32 cellular contexts compared by ENCODE assay signal in genomic region chr15:68470049-68470738, GRCh38. TPM values are rescaled to one million over a fixed set of nuclear protein-coding genes. Genes with fewer than 3 reads are reported as not detected.
A peak's percentile ranks its signal among the peaks of the same experiment; 100 is the strongest.
DNase-seq lines count a peak whose midpoint lies in the region; ATAC-seq, FAIRE-seq and TF ChIP-seq lines count a peak whose summit lies in the region.
"Had no signal": no experiment of that assay in that cellular context is flagged by ENCODE, and none has a peak within 500 bp of the region (broad histone marks: within the 10 kb centered on the region; RNA-seq: fewer than 3 reads in every experiment).

No MANE protein-coding gene starts in this region.

- peak overlapping the region; percentile 77 for H3K27ac ChIP-seq in C4-2B
- H3K27ac ChIP-seq in SK-N-SH (ENCODE audit: low read depth in 2 of 2, low read length in 1 of 2), result peak overlapping the region in 1 of 2 experiments; percentile 54; a peak in 1 of 4 replicates
- no peak overlapping the region for H3K27ac ChIP-seq in breast epithelium
- H3K27ac ChIP-seq: colonic mucosa, epithelial cell of prostate, left ventricle myocardium inferior, ovary, suprapubic skin had no signal

- H3K27ac Mint-ChIP-seq in stimulated activated effector memory CD8-positive, alpha-beta T cell treated with anti-CD3 and anti-CD28 coated beads, Interleukin-12 subunit alpha, Interleukin-12 subunit beta, amount 100 ng/mL, for 72 hours, result no peak overlapping the region
- H3K27ac Mint-ChIP-seq: activated CD4-positive, alpha-beta T cell treated with anti-CD3 and anti-CD28 coated beads for 36 hours; activated T-helper 2 cell treated with anti-CD3 and anti-CD28 coated beads, Interferon-gamma antibody, Interleukin-2, Interleukin-4, amounts not matched to agents 10 μg/mL and 5 μg/mL and 100 μg/mL, durations not matched to agents 14 hours and 24 hours and 36 hours; CD8-positive, alpha-beta memory T cell; nephron; T-helper 2 cell treated with Interferon-gamma antibody and Interleukin-4, amounts not matched to agents 5 μg/mL and 100 μg/mL, for 36 hours had no signal

- POLR2A ChIA-PET in SK-N-SH (lab: Yijun Ruan, JAX), result no interaction called here

- no peaks in the 10 kb centered on the region for H3K4me1 Mint-ChIP-seq in stimulated activated effector memory CD8-positive, alpha-beta T cell treated with anti-CD3 and anti-CD28 coated beads, Interleukin-12 subunit alpha, Interleukin-12 subunit beta, amount 100 ng/mL, for 72 hours
- H3K4me1 Mint-ChIP-seq: activated CD4-positive, alpha-beta T cell treated with anti-CD3 and anti-CD28 coated beads for 36 hours; CD8-positive, alpha-beta memory T cell had no signal

- no peak for TF ChIP-seq POLR2A in breast epithelium (IDR thresholded peaks at IDR 0.05)

- H3K79me2 ChIP-seq in SK-N-SH (ENCODE audit: insufficient read depth), result no peaks in the 10 kb centered on the region

- TF ChIP-seq RAD21 in SK-N-SH (IDR thresholded peaks at IDR 0.05; ENCODE audit: low read length), result no peak

- no peaks in the 10 kb centered on the region for H3K9me3 ChIP-seq in SK-N-SH
- no peaks in the 10 kb centered on the region for H3K9me3 ChIP-seq in breast epithelium
- H3K9me3 ChIP-seq: BE2C, colonic mucosa, left ventricle myocardium inferior, ovary, suprapubic skin had no signal

- H3K36me3 Mint-ChIP-seq in stimulated activated effector memory CD8-positive, alpha-beta T cell treated with anti-CD3 and anti-CD28 coated beads, Interleukin-12 subunit alpha, Interleukin-12 subunit beta, amount 100 ng/mL, for 72 hours, result no peaks in the 10 kb centered on the region
- H3K36me3 Mint-ChIP-seq: CD8-positive, alpha-beta memory T cell had no signal

- no peak for FAIRE-seq in frontal cortex (lab: Jason Lieb, UNC)
- FAIRE-seq: GM12892, islet of Langerhans, small intestine had no signal

- H3K4me3 ChIP-seq in SK-N-SH (ENCODE audit: low read depth in 2 of 2, low read length in 1 of 2) (no peak overlapping the region), choroid plexus epithelial cell (ENCODE audit: low read depth, low read length) (no peak overlapping the region), breast epithelium (no peak overlapping the region)
- H3K4me3 ChIP-seq: colonic mucosa, left ventricle myocardium inferior, ovary, suprapubic skin had no signal

- intact Hi-C loops in breast epithelium (cut with DNase I; ENCODE audit: low total_unique reads), result no loop called here

- ATAC-seq in stimulated activated effector memory CD8-positive, alpha-beta T cell treated with anti-CD3 and anti-CD28 coated beads, Interleukin-12 subunit alpha, Interleukin-12 subunit beta, amount 100 ng/mL, for 72 hours, result peak; percentile 15
- ATAC-seq: activated CD4-positive, alpha-beta T cell treated with anti-CD3 and anti-CD28 coated beads for 36 hours had no signal

- no peak for TF ChIP-seq EP300 in SK-N-SH (IDR thresholded peaks at IDR 0.05; ENCODE audit: borderline replicate concordance in 1 of 2, low read depth in 1 of 2, low read length in 1 of 2)

- H3K9me3 Mint-ChIP-seq in stimulated activated effector memory CD8-positive, alpha-beta T cell treated with anti-CD3 and anti-CD28 coated beads, Interleukin-12 subunit alpha, Interleukin-12 subunit beta, amount 100 ng/mL, for 72 hours, result no peaks in the 10 kb centered on the region
- H3K9me3 Mint-ChIP-seq: activated T-helper 2 cell treated with anti-CD3 and anti-CD28 coated beads, Interferon-gamma antibody, Interleukin-2, Interleukin-4, amounts not matched to agents 10 μg/mL and 5 μg/mL and 100 μg/mL, durations not matched to agents 14 hours and 24 hours and 36 hours; CD8-positive, alpha-beta memory T cell; nephron; T-helper 2 cell treated with Interferon-gamma antibody and Interleukin-4, amounts not matched to agents 5 μg/mL and 100 μg/mL, for 36 hours had no signal

- no peaks in the 10 kb centered on the region for H3F3A ChIP-seq in SK-N-SH (replicated peaks; ENCODE audit: insufficient read depth)

- TF ChIP-seq CTCF in C4-2B (conservative IDR thresholded peaks at IDR 0.05) (no peak; the same call in 1 of the 2 replicates), SK-N-SH (IDR thresholded peaks at IDR 0.05) (no peak), choroid plexus epithelial cell (conservative IDR thresholded peaks at IDR 0.05; ENCODE audit: low read depth, low read length) (peak; percentile 1), breast epithelium (IDR thresholded peaks at IDR 0.05) (no peak)

- H3K27me3 ChIP-seq in SK-N-SH (ENCODE audit: insufficient read depth), result no peaks in the 10 kb centered on the region
- no peaks in the 10 kb centered on the region for H3K27me3 ChIP-seq in breast epithelium
- H3K27me3 ChIP-seq: BE2C, colonic mucosa, ovary, suprapubic skin had no signal

- H3K4me1 ChIP-seq in SK-N-SH (ENCODE audit: control insufficient read depth in 1 of 2, insufficient read depth in 2 of 2, low read depth in 1 of 2, low read length in 1 of 2), result peaks cover 7 to 26% of the 10 kb centered on the region in 2 experiments; a peak in 3 of 4 replicates
- H3K4me1 ChIP-seq in breast epithelium, result no peaks in the 10 kb centered on the region
- H3K4me1 ChIP-seq: colonic mucosa, left ventricle myocardium inferior had no signal

- no peak overlapping the region for H3K9ac ChIP-seq in SK-N-SH

- H3K9me2 ChIP-seq in SK-N-SH, result no peaks in the 10 kb centered on the region

- CTCF ChIA-PET in SK-N-SH (lab: Yijun Ruan, JAX), result interaction anchor here (1.1 to 1.5 kb wide), 3 partner anchors 16 to 204 kb away, joined by 3 to 4 read pairs (median 3); no protein-coding TSS in a partner anchor

- H4K20me1 ChIP-seq in SK-N-SH (ENCODE audit: insufficient read depth), result no peaks in the 10 kb centered on the region

- DNase-seq in SK-N-SH (no peak), choroid plexus epithelial cell (ENCODE audit: low read depth) (no peak), frontal cortex (ENCODE audit: low spot score in 2 of 2) (no peak), COR-L47 (lab: John Stamatoyannopoulos, UW) (no peak), breast epithelium (ENCODE audit: low spot score in 2 of 2) (no peak), dermis blood vessel endothelial cell (no peak)
- DNase-seq in stimulated activated effector memory CD8-positive, alpha-beta T cell treated with anti-CD3 and anti-CD28 coated beads, Interleukin-12 subunit alpha, Interleukin-12 subunit beta, amount 100 ng/mL, for 72 hours (ENCODE audit: low spot score in 2 of 2), result no peak
- DNase-seq: activated CD4-positive, alpha-beta T cell treated with anti-CD3 and anti-CD28 coated beads for 36 hours; activated naive CD4-positive, alpha-beta T cell treated with anti-CD3 and anti-CD28 coated beads, Interleukin-2, amount 50 U/mL, for 16 hours; BE2C; CD8-positive, alpha-beta memory T cell; colonic mucosa; DMS153; effector memory CD4-positive, alpha-beta T cell; H7; left ventricle myocardium inferior; NCI-H1417 treated with DMSO at 0.1 percent for 48 hours; NCI-H2029 treated with DMSO at 0.1 percent for 48 hours; NCI-H2227 treated with DMSO at 0.1 percent for 48 hours; NCI-H526; OCI-M1; ovary; small intestine; stimulated activated naive CD4-positive, alpha-beta T cell treated with Interleukin-2 at 50 U/mL for 16 hours had no signal

- no peak overlapping the region for H2AFZ ChIP-seq in SK-N-SH (ENCODE audit: low read depth)

- H3K36me3 ChIP-seq in SK-N-SH (replicated peaks in 1 of 2; ENCODE audit: control insufficient read depth in 1 of 2, insufficient read depth in 2 of 2, low read length in 1 of 2), result no peaks in the 10 kb centered on the region
- no peaks in the 10 kb centered on the region for H3K36me3 ChIP-seq in breast epithelium
- H3K36me3 ChIP-seq: BE2C, colonic mucosa, left ventricle myocardium inferior, ovary, suprapubic skin had no signal

- H3K4me2 ChIP-seq in SK-N-SH, result peak overlapping the region; percentile 41; the same call in 1 of the 2 replicates

- no peak overlapping the region for H3K4me3 Mint-ChIP-seq in stimulated activated effector memory CD8-positive, alpha-beta T cell treated with anti-CD3 and anti-CD28 coated beads, Interleukin-12 subunit alpha, Interleukin-12 subunit beta, amount 100 ng/mL, for 72 hours
- H3K4me3 Mint-ChIP-seq: activated CD4-positive, alpha-beta T cell treated with anti-CD3 and anti-CD28 coated beads for 36 hours; CD8-positive, alpha-beta memory T cell; nephron; T-helper 2 cell treated with Interferon-gamma antibody and Interleukin-4, amounts not matched to agents 5 μg/mL and 100 μg/mL, for 36 hours had no signal

- WGBS in SK-N-SH (ENCODE audit: low lambda C conversion rate), result 81% methylated on average over 10 of the region's 14 CpGs

TF ChIP-seq in SK-N-SH, 30 proteins besides CTCF, POLR2A, EP300 and RAD21 (continues in another document):
- TF ChIP-seq CHD2 (IDR thresholded peaks at IDR 0.05; ENCODE audit: low read length, partially characterized antibody) (no peak), TCF12 (IDR thresholded peaks at IDR 0.05) (no peak; the same call in 1 of the 2 replicates), RXRA (IDR thresholded peaks at IDR 0.05; ENCODE audit: borderline replicate concordance, low read depth) (no peak), MEF2A (IDR thresholded peaks at IDR 0.05; ENCODE audit: borderline replicate concordance, low read depth) (no peak), JUND (IDR thresholded peaks at IDR 0.05) (no peak), MXI1 (IDR thresholded peaks at IDR 0.05; ENCODE audit: low read depth, low read length) (no peak)
- TF ChIP-seq, protein P1, sequence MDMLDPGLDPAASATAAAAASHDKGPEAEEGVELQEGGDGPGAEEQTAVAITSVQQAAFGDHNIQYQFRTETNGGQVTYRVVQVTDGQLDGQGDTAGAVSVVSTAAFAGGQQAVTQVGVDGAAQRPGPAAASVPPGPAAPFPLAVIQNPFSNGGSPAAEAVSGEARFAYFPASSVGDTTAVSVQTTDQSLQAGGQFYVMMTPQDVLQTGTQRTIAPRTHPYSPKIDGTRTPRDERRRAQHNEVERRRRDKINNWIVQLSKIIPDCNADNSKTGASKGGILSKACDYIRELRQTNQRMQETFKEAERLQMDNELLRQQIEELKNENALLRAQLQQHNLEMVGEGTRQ (IDR thresholded peaks at IDR 0.05; ENCODE audit: borderline replicate concordance, low read depth, low read length), result no peak
- TF ChIP-seq, protein P2, sequence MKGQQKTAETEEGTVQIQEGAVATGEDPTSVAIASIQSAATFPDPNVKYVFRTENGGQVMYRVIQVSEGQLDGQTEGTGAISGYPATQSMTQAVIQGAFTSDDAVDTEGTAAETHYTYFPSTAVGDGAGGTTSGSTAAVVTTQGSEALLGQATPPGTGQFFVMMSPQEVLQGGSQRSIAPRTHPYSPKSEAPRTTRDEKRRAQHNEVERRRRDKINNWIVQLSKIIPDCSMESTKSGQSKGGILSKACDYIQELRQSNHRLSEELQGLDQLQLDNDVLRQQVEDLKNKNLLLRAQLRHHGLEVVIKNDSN (IDR thresholded peaks at IDR 0.05; ENCODE audit: borderline replicate concordance, low read depth), result no peak

RNA-seq across cellular contexts. Expression of gene ITGA11, which starts 38.2 kb away (rescaled TPM):
- polyA plus RNA-seq in SK-N-SH (2012; rRNA removed), result 0.49 and 0.52 TPM in 2 replicates
- polyA plus RNA-seq in SK-N-SH (2012; cell fraction: cytosol; rRNA removed), result 0.29 and 0.53 TPM in 2 replicates
- 1.0 and 1.1 TPM in 2 replicates for polyA plus RNA-seq in SK-N-SH (2012; cell fraction: nucleus; rRNA removed)
- 2.0 TPM for total RNA-seq in frontal cortex
- 1 to 10 TPM; 7.8 to 8.5 (median 7.9) TPM for total RNA-seq in breast epithelium
- total RNA-seq in dermis blood vessel endothelial cell, result 3.4 and 12.9 TPM in 2 replicates
- total RNA-seq: CD8-positive, alpha-beta memory T cell had no signal
- polyA plus RNA-seq: CD8-positive, alpha-beta memory T cell had no signal
